12 cellular contexts compared by ENCODE assay signal in the genomic region with DNA sequence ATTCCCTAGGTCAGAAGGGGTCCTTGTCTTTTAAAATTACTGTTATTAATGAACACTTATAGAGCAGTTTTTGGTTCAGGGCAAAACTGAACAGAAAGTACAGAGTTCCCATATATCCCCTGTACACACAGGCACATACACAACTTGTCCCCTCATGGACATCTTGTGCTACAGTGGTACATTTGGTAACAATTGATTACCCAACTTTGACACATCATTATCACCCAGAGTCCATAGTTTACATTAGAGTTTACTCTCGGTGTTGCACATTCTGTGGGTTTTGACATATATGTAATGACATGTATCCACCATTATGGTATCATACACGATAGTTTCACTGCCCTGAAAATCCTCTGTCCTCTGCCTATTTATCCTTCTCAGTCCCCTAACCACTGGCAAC. TPM values are rescaled to one million over a fixed set of nuclear protein-coding genes. Genes with fewer than 3 reads are reported as not detected.
DNase-seq lines count a peak whose midpoint lies in the region; ATAC-seq, FAIRE-seq and TF ChIP-seq lines count a peak whose summit lies in the region.
"Had no signal": no experiment of that assay in that cellular context is flagged by ENCODE, and none has a peak within 500 bp of the region (broad histone marks: within the 10 kb centered on the region; RNA-seq: fewer than 3 reads in every experiment).

No MANE protein-coding gene starts in this region.

- TF ChIP-seq EP300 in GM12878 (IDR thresholded peaks at IDR 0.05; ENCODE audit: borderline replicate concordance in 1 of 2, control insufficient read depth in 1 of 2, low read depth in 2 of 2, low read length in 2 of 2) = no peak

- H3K4me1 ChIP-seq in BLaER1 = peaks cover 36% of the 10 kb centered on the region
- H3K4me1 ChIP-seq in HUES6 (ENCODE audit: control insufficient read depth, insufficient read depth, low read length) = 0 out of 2 replicates have a peak, but pooled peaks cover 4% of the 10 kb centered on the region
- H3K4me1 ChIP-seq in GM12878 (ENCODE audit: control insufficient read depth, insufficient read depth, low read length) = peaks cover 9% of the 10 kb centered on the region

- peak overlapping the region; percentile 90; the same call in 1 of the 2 replicates for H3K9ac ChIP-seq in BLaER1
- no peak overlapping the region for H3K9ac ChIP-seq in HUES6 (ENCODE audit: low read length)
- H3K9ac ChIP-seq in GM12878 (ENCODE audit: control insufficient read depth, insufficient read depth, low read length) = peak overlapping the region; percentile 97

- no peaks in the 10 kb centered on the region for H3K27me3 ChIP-seq in BLaER1
- H3K27me3 ChIP-seq in HUES6 (ENCODE audit: control insufficient read depth, insufficient read depth, low read length) = peaks cover 6% of the 10 kb centered on the region; the same call in 1 of the 2 replicates
- H3K27me3 ChIP-seq in GM12878 (replicated peaks in 1 of 2; ENCODE audit: control insufficient read depth in 2 of 2, insufficient read depth in 2 of 2, low read length in 1 of 2) = no peaks in the 10 kb centered on the region

- ATAC-seq in GM12878 (no peak), GM19397 (IDR thresholded peaks at IDR 0.05; ENCODE audit: unreplicated experiment) (no peak)
- peak; percentile 45 to 70 for ATAC-seq in natural killer cell treated with Interleukin-12 subunit alpha and Interleukin-12 subunit beta and Interleukin-15 and Interleukin-18, amount 100 ng/mL, for 72 hours

- RAD21 ChIA-PET in GM12878 (lab: Charles Lee; ENCODE audit: unreplicated experiment) = interaction anchor here (1.1 kb wide), 1 partner anchor 239 kb away, joined by 3 read pairs; no protein-coding TSS in a partner anchor

- H4K20me1 ChIP-seq in BLaER1 (peaks cover 13% of the 10 kb centered on the region; the same call in 1 of the 2 replicates), GM12878 (ENCODE audit: control insufficient read depth, insufficient read depth) (no peaks in the 10 kb centered on the region)

- peak overlapping the region; percentile 98 to 99 for H3K27ac Mint-ChIP-seq in natural killer cell treated with Interleukin-12 subunit alpha and Interleukin-12 subunit beta and Interleukin-15 and Interleukin-18, amount 100 ng/mL, for 72 hours

- peaks cover 38% of the 10 kb centered on the region for H3K79me2 ChIP-seq in GM12878 (ENCODE audit: control insufficient read depth, insufficient read depth, low read length)

- WGBS in GM12878 (ENCODE audit: insufficient coverage, insufficient replicate concordance, low lambda C conversion rate, missing lambda C conversion rate) = 76% methylated on average over 2 of the region's 2 CpGs

- peak overlapping the region; percentile 98 for H2AFZ ChIP-seq in GM12878 (ENCODE audit: control insufficient read depth, low read depth, low read length)

- peak overlapping the region; percentile 91 for H3K4me3 ChIP-seq in BLaER1
- H3K4me3 ChIP-seq in HUES6 (ENCODE audit: low read depth, low read length) = peak overlapping the region; percentile 89
- H3K4me3 ChIP-seq in GM12878 = peak overlapping the region; percentile 83; the same call in 1 of the 2 replicates

- no peaks in the 10 kb centered on the region for H3K36me3 ChIP-seq in BLaER1
- no peaks in the 10 kb centered on the region for H3K36me3 ChIP-seq in HUES6 (ENCODE audit: control insufficient read depth, insufficient read depth, low read length)
- H3K36me3 ChIP-seq in GM12878 (ENCODE audit: control insufficient read depth in 2 of 2, insufficient read depth in 2 of 2, low read length in 1 of 2) = no peaks in the 10 kb centered on the region

- H3K27me3 Mint-ChIP-seq in natural killer cell treated with Interleukin-12 subunit alpha and Interleukin-12 subunit beta and Interleukin-15 and Interleukin-18, amount 100 ng/mL, for 72 hours = peaks cover 6 to 7% of the 10 kb centered on the region in 2 donors

- TF ChIP-seq POLR2A in GM12878 (IDR thresholded peaks at IDR 0.05; ENCODE audit: low read depth, low read length) = no peak

- TF ChIP-seq RAD21 in GM12878 (IDR thresholded peaks at IDR 0.05; ENCODE audit: insufficient read depth, low read depth, low read length) = no peak

- FAIRE-seq in GM12878 (lab: Jason Lieb, UNC) = no peak
- FAIRE-seq: HTR-8/SVneo had no signal

- DNase-seq in GM12878 (ENCODE audit: low read depth, low spot score) = no peak
- no peak for DNase-seq in natural killer cell treated with Interleukin-12 subunit alpha and Interleukin-12 subunit beta and Interleukin-15 and Interleukin-18, amount 100 ng/mL, for 72 hours (ENCODE audit: low spot score)
- DNase-seq in stimulated activated CD4-positive, alpha-beta T cell treated with anti-CD3 and anti-CD28 coated beads, Interleukin-1b, Interleukin-23, amount 100 ng/mL, for 48 hours = no peak
- DNase-seq in NCI-H1436 (lab: John Stamatoyannopoulos, UW) = no peak
- no peak for DNase-seq in GM10248 (ENCODE audit: extremely low spot score)
- DNase-seq: mucosa of descending colon had no signal

- CTCF ChIA-PET in GM12878 (lab: Yijun Ruan, JAX) (interaction anchor here (1.0 kb wide), 1 partner anchor 73 kb away, joined by 3 read pairs; no protein-coding TSS in a partner anchor), GM10248 (lab: Yijun Ruan, JAX) (interaction anchor here (1.1 to 1.3 kb wide), 2 partner anchors 62 to 74 kb away, joined by 3 read pairs; no protein-coding TSS in a partner anchor)

- intact Hi-C loops in GM12878 (cut with micrococcal nuclease; ENCODE audit: unreplicated experiment) = no loop called here

- no peaks in the 10 kb centered on the region for H3K9me3 Mint-ChIP-seq in natural killer cell treated with Interleukin-12 subunit alpha and Interleukin-12 subunit beta and Interleukin-15 and Interleukin-18, amount 100 ng/mL, for 72 hours

- H3K9me3 ChIP-seq in BLaER1 (no peaks in the 10 kb centered on the region), HUES6 (ENCODE audit: control insufficient read depth, insufficient read depth, low read depth, low read length) (no peaks in the 10 kb centered on the region), GM12878 (replicated peaks; ENCODE audit: control insufficient read depth, insufficient read depth, low read length) (no peaks in the 10 kb centered on the region)
- H3K9me3 ChIP-seq: mucosa of descending colon had no signal

- no peak for TF ChIP-seq CTCF in GM12878 (IDR thresholded peaks at IDR 0.05 in 2 of 3, conservative IDR thresholded peaks at IDR 0.05 in 1 of 3; ENCODE audit: control insufficient read depth in 2 of 3, extremely low read depth in 1 of 3, insufficient read depth in 1 of 3, low read depth in 3 of 3, low read length in 3 of 3)
- no peak for TF ChIP-seq CTCF in GM10248 (IDR thresholded peaks at IDR 0.05; ENCODE audit: control extremely low read depth, extremely low read depth, low read depth, missing control alignments)

- BruUV-seq in GM12878 (replicated peaks; lab: Mats Ljungman, UMichigan) = no TSS peak

- H3K4me2 ChIP-seq in BLaER1 (peak overlapping the region; percentile 97), GM12878 (ENCODE audit: control insufficient read depth, insufficient read depth) (peak overlapping the region; percentile 98)

- SMC1A ChIA-PET in GM12878 (lab: Charles Lee; ENCODE audit: uncharacterized antibody, unreplicated experiment) = interaction anchor here (1.4 kb wide), 1 partner anchor 62 kb away, joined by 3 read pairs; no protein-coding TSS in a partner anchor

- 0 out of 2 replicates have a peak overlapping the region, but pooled peaks have one; percentile 84 for H3K27ac ChIP-seq in BLaER1
- no peak overlapping the region for H3K27ac ChIP-seq in HUES6 (ENCODE audit: low read depth, low read length)
- H3K27ac ChIP-seq in GM12878 (ENCODE audit: control insufficient read depth, insufficient read depth) = no peak overlapping the region

- POLR2A ChIA-PET in GM12878 (lab: Charles Lee) = no interaction called here
- POLR2A ChIA-PET in GM10248 (lab: Yijun Ruan, JAX) = no interaction called here

- no peaks in the 10 kb centered on the region for H3K36me3 Mint-ChIP-seq in natural killer cell treated with Interleukin-12 subunit alpha and Interleukin-12 subunit beta and Interleukin-15 and Interleukin-18, amount 100 ng/mL, for 72 hours

- peak overlapping the region; percentile 100 for H3K4me3 Mint-ChIP-seq in natural killer cell treated with Interleukin-12 subunit alpha and Interleukin-12 subunit beta and Interleukin-15 and Interleukin-18, amount 100 ng/mL, for 72 hours

- H3K4me1 Mint-ChIP-seq in natural killer cell treated with Interleukin-12 subunit alpha and Interleukin-12 subunit beta and Interleukin-15 and Interleukin-18, amount 100 ng/mL, for 72 hours (ENCODE audit: low read depth in 2 of 2) = peaks cover 22 to 32% of the 10 kb centered on the region in 2 donors

- in situ Hi-C loops in GM12878 (cut with MboI) = no loop called here

RNA-seq across cellular contexts. Expression of a gene that starts 1.0 kb away (rescaled TPM):
- total RNA-seq in GM12878 (2013; cell fraction: nucleolus; rRNA removed) = 24.5 and 29.5 TPM in 2 replicates
- total RNA-seq in GM12878 (2014; rRNA removed) = 15.4 and 16.3 TPM in 2 replicates
- total RNA-seq in GM12878 (2014; rRNA removed; fragmentation: Illumina TruSeq; extraction: Trizol) = 11.7 and 11.8 TPM in 2 replicates
- 43.6 and 48.4 TPM in 2 replicates for total RNA-seq in GM12878 (2021)
- 42.3 TPM for polyA plus RNA-seq in GM12878 (2011; ENCODE audit: low read depth)
- polyA plus RNA-seq in GM12878 (2011; rRNA removed) = 32.6 and 46.9 TPM in 2 replicates
- polyA plus RNA-seq in GM12878 (2011; cell fraction: cytosol; rRNA removed) = 40.8 and 49.0 TPM in 2 replicates
- polyA plus RNA-seq in GM12878 (2011; cell fraction: nucleus; rRNA removed) = 62.7 and 65.0 TPM in 2 replicates
- polyA plus RNA-seq in GM12878 (2012) = 29.0 and 31.5 TPM in 2 replicates
- 43.1 and 45.8 TPM in 2 replicates for polyA plus RNA-seq in GM12878 (2014; fragmentation: Illumina TruSeq; extraction: Trizol)
- polyA plus RNA-seq in GM12878 (2014; fragmentation: Nextera tagmentation; extraction: Ambion mirVana) = 10 to 100 TPM; 16.0 to 18.5 TPM
- 33.6 and 34.2 TPM in 2 replicates for polyA plus RNA-seq in GM12878 (2014; rRNA removed)
- 10 to 100 TPM; 36.5 to 39.6 TPM for polyA plus RNA-seq in GM12878 (2016; fragmentation: Nextera tagmentation; extraction: Ambion mirVana)
- polyA minus RNA-seq in GM12878 (2011; rRNA and poly(A)+ RNA removed) = 85.8 and 102 TPM in 2 replicates
- polyA minus RNA-seq in GM12878 (2011; cell fraction: cytosol; rRNA and poly(A)+ RNA removed) = 19.9 and 29.8 TPM in 2 replicates
- 30.1 and 36.9 TPM in 2 replicates for polyA minus RNA-seq in GM12878 (2011; cell fraction: nucleus; rRNA and poly(A)+ RNA removed)
- 10 to 100 TPM; 69.4 to 73.0 TPM for total RNA-seq in natural killer cell treated with Interleukin-12 subunit alpha and Interleukin-12 subunit beta and Interleukin-15 and Interleukin-18, amount 100 ng/mL, for 72 hours

RNA-seq across cellular contexts. Expression of a gene that starts 28.5 kb away (rescaled TPM):
- 0.37 and 0.65 TPM in 2 replicates for total RNA-seq in GM12878 (2013; cell fraction: nucleolus; rRNA removed)
- total RNA-seq in GM12878 (2014; rRNA removed) (0.28 TPM in 1 of 2 replicates, not detected in the other), GM12878 (2014; rRNA removed; fragmentation: Illumina TruSeq; extraction: Trizol) (0.09 TPM in 1 of 2 replicates, not detected in the other), GM12878 (2021) (not detected in 2 replicates)
- polyA plus RNA-seq in GM12878 (2011; ENCODE audit: low read depth) = 0.31 TPM
- polyA plus RNA-seq in GM12878 (2011; rRNA removed) (0.05 and 0.29 TPM in 2 replicates), GM12878 (2014; fragmentation: Illumina TruSeq; extraction: Trizol) (0.04 TPM in 1 of 2 replicates, not detected in the other), GM12878 (2014; fragmentation: Nextera tagmentation; extraction: Ambion mirVana) (not detected), GM12878 (2014; rRNA removed) (0.04 and 0.22 TPM in 2 replicates), GM12878 (2016; fragmentation: Nextera tagmentation; extraction: Ambion mirVana) (under 1 TPM in 1 of 2 experiments, not detected in 1; 0.71 TPM)
- 0.12 and 0.25 TPM in 2 replicates for polyA plus RNA-seq in GM12878 (2011; cell fraction: cytosol; rRNA removed)
- 0.19 and 0.30 TPM in 2 replicates for polyA plus RNA-seq in GM12878 (2011; cell fraction: nucleus; rRNA removed)
- 0.41 and 0.60 TPM in 2 replicates for polyA plus RNA-seq in GM12878 (2012)
- polyA minus RNA-seq in GM12878 (2011; rRNA and poly(A)+ RNA removed) = 0.41 TPM in 1 of 2 replicates, not detected in the other
- not detected in 2 replicates for polyA minus RNA-seq in GM12878 (2011; cell fraction: cytosol; rRNA and poly(A)+ RNA removed)
- 0.36 TPM in 1 of 2 replicates, not detected in the other for polyA minus RNA-seq in GM12878 (2011; cell fraction: nucleus; rRNA and poly(A)+ RNA removed)
- 1 to 10 TPM; 3.2 to 4.6 TPM for total RNA-seq in natural killer cell treated with Interleukin-12 subunit alpha and Interleukin-12 subunit beta and Interleukin-15 and Interleukin-18, amount 100 ng/mL, for 72 hours

RNA-seq across cellular contexts. Expression of a gene that starts 51.8 kb away (rescaled TPM):
- total RNA-seq in GM12878 (2013; cell fraction: nucleolus; rRNA removed) = not detected in 2 replicates
- total RNA-seq in GM12878 (2014; rRNA removed) (not detected in 2 replicates), GM12878 (2014; rRNA removed; fragmentation: Illumina TruSeq; extraction: Trizol) (not detected in 2 replicates), GM12878 (2021) (not detected in 2 replicates)
- polyA plus RNA-seq in GM12878 (2011; ENCODE audit: low read depth) = not detected
- polyA plus RNA-seq in GM12878 (2011; rRNA removed) (0.03 TPM in 1 of 2 replicates, not detected in the other), GM12878 (2014; fragmentation: Illumina TruSeq; extraction: Trizol) (not detected in 2 replicates), GM12878 (2014; fragmentation: Nextera tagmentation; extraction: Ambion mirVana) (not detected), GM12878 (2014; rRNA removed) (not detected in 2 replicates), GM12878 (2016; fragmentation: Nextera tagmentation; extraction: Ambion mirVana) (under 1 TPM; 0.05 to 0.09 TPM)
- polyA plus RNA-seq in GM12878 (2011; cell fraction: cytosol; rRNA removed) = not detected in 2 replicates
- not detected in 2 replicates for polyA plus RNA-seq in GM12878 (2011; cell fraction: nucleus; rRNA removed)
- not detected in 2 replicates for polyA plus RNA-seq in GM12878 (2012)
- not detected in 2 replicates for polyA minus RNA-seq in GM12878 (2011; rRNA and poly(A)+ RNA removed)
- not detected in 2 replicates for polyA minus RNA-seq in GM12878 (2011; cell fraction: cytosol; rRNA and poly(A)+ RNA removed)
- polyA minus RNA-seq in GM12878 (2011; cell fraction: nucleus; rRNA and poly(A)+ RNA removed) = not detected in 2 replicates
- not detected for total RNA-seq in natural killer cell treated with Interleukin-12 subunit alpha and Interleukin-12 subunit beta and Interleukin-15 and Interleukin-18, amount 100 ng/mL, for 72 hours
- total RNA-seq: Daoy; mucosa of descending colon; T-helper 1 cell treated with Interleukin-12 subunit alpha and Interleukin-12 subunit beta and Interleukin-4 antibody, amounts not matched to agents 30 ng/mL and 1 ng/mL, for 36 hours had no signal

Comparison
In these comparisons a context has a peak if more than half of its experiments do, and no peak if none do; other contexts are left out.
1. ATAC-seq: peak in natural killer cell treated with Interleukin-12 subunit alpha and Interleukin-12 subunit beta and Interleukin-15 and Interleukin-18, amount 100 ng/mL, for 72 hours (2 of 2); none in GM12878 (single experiment) and GM19397 (single experiment).
2. Peak in every context shown above with its lines, with median percentiles within 50 percentile points of each other: H3K4me3 ChIP-seq.